ENCODE assay signal across 14 cellular contexts in genomic region chr17:78471635-78472034, GRCh38.
DNase-seq lines count a peak whose midpoint lies in the region; ATAC-seq, FAIRE-seq and TF ChIP-seq lines count a peak whose summit lies in the region.
"Had no signal": no experiment of that assay in that cellular context is flagged by ENCODE, and none has a peak within 500 bp of the region (broad histone marks: within the 10 kb centered on the region; RNA-seq: fewer than 3 reads in every experiment).

No MANE protein-coding gene starts in this region.

- 55% methylated on average over 12 of the region's 12 CpGs for WGBS in GM12878 (ENCODE audit: insufficient coverage, insufficient replicate concordance, low lambda C conversion rate, missing lambda C conversion rate)
- WGBS in esophagus muscularis mucosa = 80% methylated on average over 12 of the region's 12 CpGs

- no peak for TF ChIP-seq RAD21 in GM12878 (IDR thresholded peaks at IDR 0.05; ENCODE audit: insufficient read depth, low read depth, low read length)

- peaks cover 4% of the 10 kb centered on the region for H3K9me3 Mint-ChIP-seq in neural progenitor cell
- H3K9me3 Mint-ChIP-seq: CD4-positive, CD25-positive, alpha-beta regulatory T cell had no signal

- H3K4me1 Mint-ChIP-seq in neural progenitor cell = peaks cover 3% of the 10 kb centered on the region
- H3K4me1 Mint-ChIP-seq: CD4-positive, CD25-positive, alpha-beta regulatory T cell had no signal

- H3K36me3 Mint-ChIP-seq in neural progenitor cell = no peaks in the 10 kb centered on the region
- H3K36me3 Mint-ChIP-seq: CD4-positive, CD25-positive, alpha-beta regulatory T cell had no signal

- H3K4me2 ChIP-seq in GM12878 (ENCODE audit: control insufficient read depth, insufficient read depth) = peak overlapping the region; percentile 44; the same call in 1 of the 2 replicates
- H3K4me2 ChIP-seq in neural progenitor cell = no peak overlapping the region

- intact Hi-C loops in Right ventricle myocardium superior (cut with DNase I) = no loop called here
- intact Hi-C loops in left cardiac atrium (cut with DNase I) = no loop called here
- intact Hi-C loops in GM12878 (cut with micrococcal nuclease; ENCODE audit: unreplicated experiment) = no loop called here
- intact Hi-C loops in esophagus muscularis mucosa (cut with DNase I) = no loop called here

- SMC1A ChIA-PET in GM12878 (lab: Charles Lee; ENCODE audit: uncharacterized antibody, unreplicated experiment) = no interaction called here

- no peak overlapping the region for H3K4me3 Mint-ChIP-seq in neural progenitor cell
- H3K4me3 Mint-ChIP-seq: CD4-positive, CD25-positive, alpha-beta regulatory T cell had no signal

- POLR2A ChIA-PET in GM12878 (lab: Charles Lee) = no interaction called here

- H3K79me2 ChIP-seq in GM12878 (ENCODE audit: control insufficient read depth, insufficient read depth, low read length) (peaks cover 11% of the 10 kb centered on the region), neural progenitor cell (ENCODE audit: low read depth) (no peaks in the 10 kb centered on the region)

- RAD21 ChIA-PET in GM12878 (lab: Charles Lee; ENCODE audit: unreplicated experiment) = no interaction called here

- BruUV-seq in GM12878 (replicated peaks; lab: Mats Ljungman, UMichigan) = no TSS peak

- H3F3A ChIP-seq in neural progenitor cell (ENCODE audit: low read depth) = no peaks in the 10 kb centered on the region

- no peak for FAIRE-seq in GM12878 (lab: Jason Lieb, UNC)

- DNase-seq in Right ventricle myocardium superior (peak; percentile 33), left cardiac atrium (no peak), GM12878 (ENCODE audit: low read depth, low spot score) (no peak), neural progenitor cell (ENCODE audit: low spot score) (no peak), esophagus muscularis mucosa (ENCODE audit: extremely low spot score) (no peak), NCI-H2227 treated with DMSO at 0.1 percent for 48 hours (lab: John Stamatoyannopoulos, UW) (no peak)
- DNase-seq: 8988T; AML-193; CD4-positive, CD25-positive, alpha-beta regulatory T cell; DMS53; GF-D8; HCEC 1CT had no signal

- TF ChIP-seq EP300 in GM12878 (IDR thresholded peaks at IDR 0.05; ENCODE audit: borderline replicate concordance in 1 of 2, control insufficient read depth in 1 of 2, low read depth in 2 of 2, low read length in 2 of 2) (no peak), esophagus muscularis mucosa (IDR thresholded peaks at IDR 0.05) (no peak)

- H3K27me3 Mint-ChIP-seq in neural progenitor cell (ENCODE audit: insufficient read depth, low read depth) = peaks cover 4% of the 10 kb centered on the region
- H3K27me3 Mint-ChIP-seq: CD4-positive, CD25-positive, alpha-beta regulatory T cell had no signal

- TF ChIP-seq POLR2A in GM12878 (IDR thresholded peaks at IDR 0.05; ENCODE audit: low read depth, low read length) (no peak), esophagus muscularis mucosa (IDR thresholded peaks at IDR 0.05; ENCODE audit: low read depth) (no peak)

- H2AFZ ChIP-seq in GM12878 (ENCODE audit: control insufficient read depth, low read depth, low read length) (no peak overlapping the region), neural progenitor cell (replicated peaks) (no peak overlapping the region)

- CTCF ChIA-PET in GM12878 (lab: Yijun Ruan, JAX) = no interaction called here

- H3K4me3 ChIP-seq in GM12878 = no peak overlapping the region
- no peak overlapping the region for H3K4me3 ChIP-seq in neural progenitor cell
- no peak overlapping the region for H3K4me3 ChIP-seq in esophagus muscularis mucosa

- H3K27ac ChIP-seq in GM12878 (ENCODE audit: control insufficient read depth, insufficient read depth) (peak overlapping the region; percentile 87), neural progenitor cell (no peak overlapping the region), esophagus muscularis mucosa (replicated peaks in 1 of 4) (no peak overlapping the region)

- TF ChIP-seq CTCF in GM12878 (IDR thresholded peaks at IDR 0.05 in 2 of 3, conservative IDR thresholded peaks at IDR 0.05 in 1 of 3; ENCODE audit: control insufficient read depth in 2 of 3, extremely low read depth in 1 of 3, insufficient read depth in 1 of 3, low read depth in 3 of 3, low read length in 3 of 3) (no peak), neural progenitor cell (IDR thresholded peaks at IDR 0.05) (no peak), esophagus muscularis mucosa (IDR thresholded peaks at IDR 0.05) (no peak)

- H3K4me1 ChIP-seq in GM12878 (ENCODE audit: control insufficient read depth, insufficient read depth, low read length) = peaks cover 47% of the 10 kb centered on the region
- no peaks in the 10 kb centered on the region for H3K4me1 ChIP-seq in neural progenitor cell
- no peaks in the 10 kb centered on the region for H3K4me1 ChIP-seq in esophagus muscularis mucosa

- H4K20me1 ChIP-seq in GM12878 (ENCODE audit: control insufficient read depth, insufficient read depth) (no peaks in the 10 kb centered on the region), neural progenitor cell (ENCODE audit: low read depth) (no peaks in the 10 kb centered on the region)
- H4K20me1 ChIP-seq: BLaER1 had no signal

- H3K36me3 ChIP-seq in GM12878 (ENCODE audit: control insufficient read depth in 2 of 2, insufficient read depth in 2 of 2, low read length in 1 of 2) (0 out of 4 replicates have a peak, but pooled peaks cover 0 to 3% of the 10 kb centered on the region in 2 experiments), neural progenitor cell (no peaks in the 10 kb centered on the region), esophagus muscularis mucosa (no peaks in the 10 kb centered on the region)
- H3K36me3 ChIP-seq: BLaER1 had no signal

- ATAC-seq in Right ventricle myocardium superior (ENCODE audit: poor library complexity) = no peak
- ATAC-seq in left cardiac atrium = no peak
- no peak for ATAC-seq in GM12878
- no peak for ATAC-seq in GM21447 (IDR thresholded peaks at IDR 0.05; ENCODE audit: unreplicated experiment)

- in situ Hi-C loops in GM12878 (cut with MboI) = no loop called here

- H3K9me3 ChIP-seq in GM12878 (replicated peaks; ENCODE audit: control insufficient read depth, insufficient read depth, low read length) = peaks cover 23% of the 10 kb centered on the region
- no peaks in the 10 kb centered on the region for H3K9me3 ChIP-seq in neural progenitor cell (ENCODE audit: low read depth)
- no peaks in the 10 kb centered on the region for H3K9me3 ChIP-seq in esophagus muscularis mucosa

- no peaks in the 10 kb centered on the region for H3K27me3 ChIP-seq in GM12878 (replicated peaks in 1 of 2; ENCODE audit: control insufficient read depth in 2 of 2, insufficient read depth in 2 of 2, low read length in 1 of 2)
- H3K27me3 ChIP-seq in neural progenitor cell = no peaks in the 10 kb centered on the region
- peaks cover 0 to 16% (median 0%) of the 10 kb centered on the region in 4 donors for H3K27me3 ChIP-seq in esophagus muscularis mucosa

- peak overlapping the region; percentile 53 for H3K27ac Mint-ChIP-seq in neural progenitor cell
- H3K27ac Mint-ChIP-seq: CD4-positive, CD25-positive, alpha-beta regulatory T cell had no signal

- H3K9ac ChIP-seq in GM12878 (ENCODE audit: control insufficient read depth, insufficient read depth, low read length) (peak overlapping the region; percentile 54; the same call in 1 of the 2 replicates), neural progenitor cell (no peak overlapping the region)

TF ChIP-seq in GM12878, 131 proteins besides CTCF, POLR2A, EP300 and RAD21:
- TF ChIP-seq IKZF1 (conservative IDR thresholded peaks at IDR 0.05) (no peak), HDAC2 (IDR thresholded peaks at IDR 0.05) (no peak), SMAD1 (IDR thresholded peaks at IDR 0.05; ENCODE audit: low read depth, partially characterized antibody) (no peak), PAX5 (IDR thresholded peaks at IDR 0.05; ENCODE audit: borderline replicate concordance, low read depth, low read length) (no peak), ESRRA (IDR thresholded peaks at IDR 0.05; ENCODE audit: low read length) (no peak), TAF1 (IDR thresholded peaks at IDR 0.05; ENCODE audit: borderline replicate concordance, low read depth, low read length) (no peak), RB1 (IDR thresholded peaks at IDR 0.05; ENCODE audit: borderline replicate concordance) (no peak), TBL1XR1 (IDR thresholded peaks at IDR 0.05; ENCODE audit: low read depth, low read length) (no peak), CBFB (IDR thresholded peaks at IDR 0.05; ENCODE audit: low read depth) (no peak), ZBED1 (IDR thresholded peaks at IDR 0.05; ENCODE audit: borderline replicate concordance) (no peak), MYC (IDR thresholded peaks at IDR 0.05; ENCODE audit: insufficient read depth, insufficient read length, insufficient replicate concordance, low read length, severe bottlenecking) (no peak), SMARCA5 (IDR thresholded peaks at IDR 0.05) (no peak), RUNX3 (IDR thresholded peaks at IDR 0.05; ENCODE audit: low read length) (no peak), CBX3 (IDR thresholded peaks at IDR 0.05; ENCODE audit: borderline replicate concordance, low read depth) (no peak), REST (IDR thresholded peaks at IDR 0.05; ENCODE audit: low read depth, low read length) (no peak), BHLHE40 (IDR thresholded peaks at IDR 0.05; ENCODE audit: borderline replicate concordance in 1 of 2, low read depth in 2 of 2, low read length in 1 of 2) (no peak)
